ENCODE assay signal across 39 cellular contexts in the genomic region with DNA sequence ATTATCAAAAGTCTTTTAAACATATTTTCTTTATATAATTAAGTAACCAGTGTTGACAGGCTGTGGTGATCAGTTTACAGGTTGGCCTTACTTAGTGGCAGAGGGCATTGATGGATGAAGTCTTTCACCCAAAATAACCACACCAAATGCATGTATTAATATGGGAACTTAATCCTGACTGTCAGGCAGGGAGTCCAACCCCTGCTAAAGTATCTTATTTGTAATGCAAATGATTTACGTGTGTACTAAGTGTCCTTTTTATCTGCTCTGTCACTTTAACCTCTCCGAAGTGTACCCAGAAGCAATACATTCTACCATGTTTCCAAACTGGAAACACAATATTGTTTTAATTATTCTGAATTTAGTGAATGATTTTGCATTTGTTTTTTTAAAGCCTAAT. TPM values are rescaled to one million over a fixed set of nuclear protein-coding genes. Genes with fewer than 3 reads are reported as not detected.
"Had no signal": no experiment of that assay in that cellular context is flagged by ENCODE, and none has a peak within 500 bp of the region (broad histone marks: within the 10 kb centered on the region; RNA-seq: fewer than 3 reads in every experiment).

No MANE protein-coding gene starts in this region.

- H2AFZ ChIP-seq: PC-9 had no signal

- H3K27ac ChIP-seq: ascending aorta, cardiac muscle cell, KMS-11, PC-9, RWPE1, VCaP had no signal

- DNase-seq: activated B cell treated with CpG ODN at 0.5 μM for 24 hours; activated CD4-positive, alpha-beta T cell treated with anti-CD3 and anti-CD28 coated beads for 48 hours; activated CD4-positive, alpha-beta T cell treated with anti-CD3 and anti-CD28 coated beads, Interleukin-2, amount 50 U/mL, for 4 hours; activated CD4-positive, CD25-positive, alpha-beta regulatory T cell treated with anti-CD3 and anti-CD28 coated beads, Interleukin-2, amount 50 U/mL, for 72 hours; activated CD8-positive, alpha-beta T cell treated with anti-CD3 and anti-CD28 coated beads for 36 hours; activated effector memory CD4-positive, alpha-beta T cell treated with anti-CD3 and anti-CD28 coated beads, Interleukin-2, amount 50 U/mL, for 16 hours; activated naive CD4-positive, alpha-beta T cell; activated naive CD4-positive, alpha-beta T cell treated with anti-CD3 and anti-CD28 coated beads, Interleukin-2, amount 50 U/mL, for 16 hours; activated naive CD8-positive, alpha-beta T cell treated with anti-CD3 and anti-CD28 coated beads for 36 hours; activated T-cell treated with anti-CD3 and anti-CD28 coated beads, Interleukin-2, amount 50 U/mL, for 1 hour; activated T-cell treated with anti-CD3 and anti-CD28 coated beads, Interleukin-2, amount 50 U/mL, for 72 hours; amniotic stem cell; MM.1S; MV-4-11; NCI-H1092; NCI-H1417; NCI-H146; NCI-H187; NCI-H2029 treated with DMSO at 0.1 percent for 48 hours; NCI-H2107; NCI-H226; NCI-H446 treated with DMSO at 0.1 percent for 48 hours; NCI-H524 treated with DMSO at 0.1 percent for 48 hours; NK-92 treated with Interleukin-12 subunit alpha and Interleukin-12 subunit beta, amount 100 ng/mL, for 24 hours; PC-9; SIG-M5; T-cell; T-helper 17 cell; T-helper 9 cell had no signal

- H3K27me3 ChIP-seq: ascending aorta had no signal

- H3K4me3 ChIP-seq: ascending aorta, cardiac muscle cell, PC-9 had no signal

- H3K4me1 ChIP-seq: ascending aorta had no signal

- H3K36me3 ChIP-seq: ascending aorta, cardiac muscle cell had no signal

- H3K9me3 Mint-ChIP-seq: activated B cell treated with CpG ODN at 0.5 μM for 24 hours; activated CD8-positive, alpha-beta T cell treated with anti-CD3 and anti-CD28 coated beads for 36 hours; activated naive CD8-positive, alpha-beta T cell treated with anti-CD3 and anti-CD28 coated beads for 36 hours; activated T-cell treated with anti-CD3 and anti-CD28 coated beads, Interleukin-2, amount 50 U/mL, for 72 hours; activated T-helper 17 cell treated with anti-CD3 and anti-CD28 coated beads, Interleukin-2, amount 50 U/mL, for 72 hours; central memory CD8-positive, alpha-beta T cell; T-cell had no signal

- H3K4me1 Mint-ChIP-seq: activated B cell treated with CpG ODN at 0.5 μM for 24 hours; activated naive CD8-positive, alpha-beta T cell treated with anti-CD3 and anti-CD28 coated beads for 36 hours; activated T-helper 17 cell treated with anti-CD3 and anti-CD28 coated beads, Interleukin-2, amount 50 U/mL, for 72 hours; central memory CD8-positive, alpha-beta T cell; T-cell; T-helper 17 cell had no signal

- H3K9ac ChIP-seq: KMS-11 had no signal

- H3K4me2 ChIP-seq: KMS-11, PC-9 had no signal

- H3K27ac Mint-ChIP-seq: activated B cell treated with CpG ODN at 0.5 μM for 24 hours; activated CD8-positive, alpha-beta T cell treated with anti-CD3 and anti-CD28 coated beads for 36 hours; activated naive CD8-positive, alpha-beta T cell treated with anti-CD3 and anti-CD28 coated beads for 36 hours; activated T-cell treated with anti-CD3 and anti-CD28 coated beads, Interleukin-2, amount 50 U/mL, for 72 hours; activated T-helper 17 cell treated with anti-CD3 and anti-CD28 coated beads, Interleukin-2, amount 50 U/mL, for 72 hours; T-cell; T-helper 17 cell had no signal

- H3K4me3 Mint-ChIP-seq: activated B cell treated with CpG ODN at 0.5 μM for 24 hours; activated CD8-positive, alpha-beta T cell treated with anti-CD3 and anti-CD28 coated beads for 36 hours; activated naive CD8-positive, alpha-beta T cell treated with anti-CD3 and anti-CD28 coated beads for 36 hours; activated T-cell treated with anti-CD3 and anti-CD28 coated beads, Interleukin-2, amount 50 U/mL, for 72 hours; activated T-helper 17 cell treated with anti-CD3 and anti-CD28 coated beads, Interleukin-2, amount 50 U/mL, for 72 hours; central memory CD8-positive, alpha-beta T cell; T-cell; T-helper 17 cell had no signal

- H3K9me3 ChIP-seq: ascending aorta had no signal

- H3K27me3 Mint-ChIP-seq: activated B cell treated with CpG ODN at 0.5 μM for 24 hours; central memory CD8-positive, alpha-beta T cell had no signal

- H3K36me3 Mint-ChIP-seq: activated naive CD8-positive, alpha-beta T cell treated with anti-CD3 and anti-CD28 coated beads for 36 hours; T-cell had no signal

RNA-seq across cellular contexts. Expression of a gene that starts 1.4 kb away (rescaled TPM):
- total RNA-seq: activated B cell treated with CpG ODN at 0.5 μM for 24 hours; activated CD8-positive, alpha-beta memory T cell treated with anti-CD3 and anti-CD28 coated beads for 36 hours; activated CD8-positive, alpha-beta T cell treated with anti-CD3 and anti-CD28 coated beads for 36 hours; activated naive CD8-positive, alpha-beta T cell treated with anti-CD3 and anti-CD28 coated beads for 36 hours; activated T-cell treated with anti-CD3 and anti-CD28 coated beads, Interleukin-2, amount 50 U/mL, for 72 hours; activated T-helper 17 cell treated with anti-CD3 and anti-CD28 coated beads, Interleukin-2, amount 50 U/mL, for 72 hours; ascending aorta; cardiac muscle cell; LHCN-M2; PC-9; SK-MEL-5; T-cell; T-helper 17 cell had no signal
- polyA plus RNA-seq: cardiac muscle cell had no signal
